Comparison of ENCODE assay signal across 9 cellular contexts in the genomic region with DNA sequence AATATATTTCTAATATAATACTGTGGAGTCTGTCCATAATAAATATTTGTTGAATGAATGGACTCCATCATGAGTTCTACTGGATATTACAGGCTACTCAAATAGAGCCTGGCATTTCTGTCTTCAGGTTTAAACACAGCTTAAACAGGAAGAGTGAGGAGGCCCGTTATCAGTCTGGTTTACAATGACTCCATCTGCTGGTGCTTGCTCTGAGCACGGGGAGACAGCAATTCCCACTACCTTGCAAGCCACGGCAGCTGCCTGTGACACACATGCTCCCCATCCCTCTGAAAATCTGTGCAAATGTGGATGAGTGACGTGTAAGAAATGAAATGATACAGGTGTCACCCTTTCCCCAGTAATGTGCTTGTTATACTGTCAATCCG.
DNase-seq lines count a peak whose midpoint lies in the region; ATAC-seq and TF ChIP-seq lines count a peak whose summit lies in the region.
"Had no signal": no experiment of that assay in that cellular context is flagged by ENCODE, and none has a peak within 500 bp of the region (broad histone marks: within the 10 kb centered on the region; RNA-seq: fewer than 3 reads in every experiment).

No MANE protein-coding gene starts in this region.

- peak; percentile 46 for TF ChIP-seq CTCF in C4-2B (conservative IDR thresholded peaks at IDR 0.05)
- peak; percentile 62 for TF ChIP-seq CTCF in brain microvascular endothelial cell (IDR thresholded peaks at IDR 0.05; ENCODE audit: low read depth, low read length, missing control alignments)

- no peaks in the 10 kb centered on the region for H3K36me3 ChIP-seq in brain microvascular endothelial cell (replicated peaks)

- in situ Hi-C loops in KBM-7 (cut with MboI; ENCODE audit: low pct_unique_long_range_greater_than_20kb, low sequenced_read_pairs): loop anchor here (25.0 kb wide), 1 partner anchor 94 kb away; no protein-coding TSS in a partner anchor
- in situ Hi-C loops in brain microvascular endothelial cell (cut with HindIII; ENCODE audit: low pct_ligation_motif_present, low sequenced_read_pairs): no loop called here

- no peak overlapping the region for H3K27ac ChIP-seq in C4-2B
- no peak overlapping the region for H3K27ac ChIP-seq in brain microvascular endothelial cell

- no peak overlapping the region for H3K4me3 Mint-ChIP-seq in activated T-cell treated with anti-CD3 and anti-CD28 coated beads, Interleukin-2, amount 50 U/mL, for 4 hours

- peaks cover 12% of the 10 kb centered on the region for H3K27me3 Mint-ChIP-seq in activated T-cell treated with anti-CD3 and anti-CD28 coated beads, Interleukin-2, amount 50 U/mL, for 4 hours (ENCODE audit: low read depth)

- H3K9me3 Mint-ChIP-seq in activated T-cell treated with anti-CD3 and anti-CD28 coated beads, Interleukin-2, amount 50 U/mL, for 4 hours: no peaks in the 10 kb centered on the region

- no peak for ATAC-seq in activated T-cell treated with anti-CD3 and anti-CD28 coated beads, Interleukin-2, amount 50 U/mL, for 4 hours

- H3K4me3 ChIP-seq in brain microvascular endothelial cell (ENCODE audit: low read depth, low read length): no peak overlapping the region

- no peaks in the 10 kb centered on the region for H3K36me3 Mint-ChIP-seq in activated T-cell treated with anti-CD3 and anti-CD28 coated beads, Interleukin-2, amount 50 U/mL, for 4 hours (ENCODE audit: insufficient read depth)

- H3K27me3 ChIP-seq in brain microvascular endothelial cell (replicated peaks): no peaks in the 10 kb centered on the region

- no peaks in the 10 kb centered on the region for H3K4me1 Mint-ChIP-seq in activated T-cell treated with anti-CD3 and anti-CD28 coated beads, Interleukin-2, amount 50 U/mL, for 4 hours (ENCODE audit: low read depth)

- DNase-seq in KBM-7 (peak; percentile 11), brain microvascular endothelial cell (peak; percentile 59), left kidney (ENCODE audit: low read depth, low spot score) (peak; percentile 48), COLO668 (lab: John Stamatoyannopoulos, UW; ENCODE audit: unreplicated experiment) (no peak), NOMO-1 (lab: John Stamatoyannopoulos, UW; ENCODE audit: unreplicated experiment in 2 of 2) (no peak)
- no peak for DNase-seq in activated T-cell treated with anti-CD3 and anti-CD28 coated beads, Interleukin-2, amount 50 U/mL, for 4 hours
- no peak for DNase-seq in stimulated activated CD4-positive, alpha-beta T cell treated with anti-CD3 and anti-CD28 coated beads, Interleukin-4, amount 100 ng/mL, for 4 hours
- DNase-seq: stimulated activated naive CD4-positive, alpha-beta T cell treated with Interleukin-2 at 50 U/mL for 16 hours had no signal

Comparison
In these comparisons a context has a peak if more than half of its experiments do, and no peak if none do; other contexts are left out.
1. DNase-seq: peak in KBM-7 (single experiment), brain microvascular endothelial cell (single experiment) and left kidney (single experiment); none in COLO668 (single experiment), NOMO-1 (0 of 2), activated T-cell treated with anti-CD3 and anti-CD28 coated beads, Interleukin-2, amount 50 U/mL, for 4 hours (single experiment) and stimulated activated CD4-positive, alpha-beta T cell treated with anti-CD3 and anti-CD28 coated beads, Interleukin-4, amount 100 ng/mL, for 4 hours (0 of 2).